1 cellular context compared by ENCODE assay signal in genomic region chr14:67510121-67510520, GRCh38.
A peak's percentile ranks its signal among the peaks of the same experiment; 100 is the strongest.
TF ChIP-seq lines count a peak whose summit lies in the region.

No MANE protein-coding gene starts in this region.

TF ChIP-seq in IMR-90, 13 proteins besides CTCF, POLR2A, EP300 and RAD21:
- TF ChIP-seq FOS (IDR thresholded peaks at IDR 0.05; ENCODE audit: low read depth, low read length), result no peak
- 0 out of 2 replicates have a peak, but pooled peaks have one; percentile 13 for TF ChIP-seq CEBPB (IDR thresholded peaks at IDR 0.05; ENCODE audit: low read depth, low read length)
- no peak for TF ChIP-seq MXI1 (IDR thresholded peaks at IDR 0.05; ENCODE audit: borderline replicate concordance, low read depth, low read length)
- TF ChIP-seq CHD1 (IDR thresholded peaks at IDR 0.05; ENCODE audit: low read depth, low read length), result no peak
- TF ChIP-seq RFX5 (IDR thresholded peaks at IDR 0.05; ENCODE audit: low read depth, low read length), result no peak
- TF ChIP-seq, protein P1, sequence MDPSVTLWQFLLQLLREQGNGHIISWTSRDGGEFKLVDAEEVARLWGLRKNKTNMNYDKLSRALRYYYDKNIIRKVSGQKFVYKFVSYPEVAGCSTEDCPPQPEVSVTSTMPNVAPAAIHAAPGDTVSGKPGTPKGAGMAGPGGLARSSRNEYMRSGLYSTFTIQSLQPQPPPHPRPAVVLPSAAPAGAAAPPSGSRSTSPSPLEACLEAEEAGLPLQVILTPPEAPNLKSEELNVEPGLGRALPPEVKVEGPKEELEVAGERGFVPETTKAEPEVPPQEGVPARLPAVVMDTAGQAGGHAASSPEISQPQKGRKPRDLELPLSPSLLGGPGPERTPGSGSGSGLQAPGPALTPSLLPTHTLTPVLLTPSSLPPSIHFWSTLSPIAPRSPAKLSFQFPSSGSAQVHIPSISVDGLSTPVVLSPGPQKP (IDR thresholded peaks at IDR 0.05; ENCODE audit: borderline replicate concordance, low read depth, low read length), result no peak
- no peak for TF ChIP-seq MAZ (IDR thresholded peaks at IDR 0.05; ENCODE audit: borderline replicate concordance, low read depth, low read length)
